ENCODE assay signal across 1 cellular context in the genomic region with DNA sequence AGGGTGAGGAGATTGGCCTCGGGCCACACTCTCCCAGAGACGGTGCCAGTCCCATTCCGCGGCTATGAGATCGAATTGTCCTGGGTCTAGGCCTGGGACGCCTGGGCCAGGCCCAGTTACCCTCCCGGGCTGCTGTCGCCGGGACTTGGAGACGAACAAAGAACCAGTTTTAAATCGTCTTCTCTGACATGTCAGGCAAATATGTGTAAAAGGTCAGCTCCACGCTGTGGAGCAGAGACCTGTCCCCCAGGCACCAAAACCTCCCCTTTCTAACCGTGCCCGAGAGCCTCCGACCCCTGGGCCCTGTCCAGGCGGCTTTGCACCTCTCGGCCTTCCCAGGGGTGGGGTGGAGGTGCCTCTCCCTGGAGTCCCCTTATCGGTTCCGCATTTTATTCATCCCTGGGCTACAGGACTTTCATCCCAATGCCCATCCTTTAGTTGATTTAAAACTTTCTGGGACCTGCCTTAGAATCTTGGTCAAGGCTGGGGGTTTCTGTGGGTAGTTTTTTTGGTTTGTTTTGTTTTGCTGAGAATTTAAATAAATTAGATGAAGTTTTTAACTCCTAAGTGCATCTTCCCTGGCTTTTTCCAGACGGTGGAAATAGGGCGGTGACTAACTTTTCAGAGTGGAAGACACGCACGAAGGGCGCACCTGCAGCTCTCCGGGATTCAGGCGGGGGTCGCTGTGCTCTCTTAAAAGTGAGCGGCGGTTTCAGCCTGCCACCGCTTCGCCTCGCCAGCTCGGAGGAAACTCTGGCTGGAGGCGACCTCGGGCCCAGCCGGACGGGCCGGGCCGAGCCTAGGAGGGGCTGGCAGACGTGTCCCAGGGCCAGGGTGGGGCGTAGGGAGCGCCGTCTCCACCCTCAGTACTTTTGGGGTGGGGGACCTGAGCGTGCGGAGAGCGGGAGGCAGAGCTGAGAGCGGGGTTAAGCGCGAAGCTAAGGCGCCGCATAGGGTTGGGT.
TF ChIP-seq lines count a peak whose summit lies in the region.

No MANE protein-coding gene starts in this region.

TF ChIP-seq in IMR-90, 13 proteins besides CTCF, POLR2A, EP300 and RAD21 (continued from another document):
- TF ChIP-seq, protein P1, sequence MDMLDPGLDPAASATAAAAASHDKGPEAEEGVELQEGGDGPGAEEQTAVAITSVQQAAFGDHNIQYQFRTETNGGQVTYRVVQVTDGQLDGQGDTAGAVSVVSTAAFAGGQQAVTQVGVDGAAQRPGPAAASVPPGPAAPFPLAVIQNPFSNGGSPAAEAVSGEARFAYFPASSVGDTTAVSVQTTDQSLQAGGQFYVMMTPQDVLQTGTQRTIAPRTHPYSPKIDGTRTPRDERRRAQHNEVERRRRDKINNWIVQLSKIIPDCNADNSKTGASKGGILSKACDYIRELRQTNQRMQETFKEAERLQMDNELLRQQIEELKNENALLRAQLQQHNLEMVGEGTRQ (IDR thresholded peaks at IDR 0.05; ENCODE audit: low read depth, low read length), result no peak
- TF ChIP-seq MXI1 (IDR thresholded peaks at IDR 0.05; ENCODE audit: borderline replicate concordance, low read depth, low read length), result no peak
- TF ChIP-seq MAFK (IDR thresholded peaks at IDR 0.05; ENCODE audit: low read depth, low read length), result no peak
- no peak for TF ChIP-seq RCOR1 (IDR thresholded peaks at IDR 0.05; ENCODE audit: insufficient replicate concordance, low read length)
- TF ChIP-seq BHLHE40 (IDR thresholded peaks at IDR 0.05; ENCODE audit: low read depth, low read length), result no peak
TF ChIP-seq in IMR-90: peak in this region for 0.
